ENCODE assay signal across 16 cellular contexts in genomic region chr17:62727916-62728672, GRCh38.
DNase-seq lines count a peak whose midpoint lies in the region; TF ChIP-seq lines count a peak whose summit lies in the region.
"Had no signal": no experiment of that assay in that cellular context is flagged by ENCODE, and none has a peak within 500 bp of the region (broad histone marks: within the 10 kb centered on the region; RNA-seq: fewer than 3 reads in every experiment).

No MANE protein-coding gene starts in this region.

- H4K20me1 ChIP-seq in BLaER1, result no peaks in the 10 kb centered on the region

- peak overlapping the region; percentile 58 for H3K4me2 ChIP-seq in BLaER1
- H3K4me2 ChIP-seq: hepatocyte had no signal

- H3K27ac ChIP-seq in BLaER1, result 0 out of 2 replicates have a peak overlapping the region, but pooled peaks have one; percentile 22
- H3K27ac ChIP-seq: hepatocyte, RWPE1, suprapubic skin had no signal

- H3K27me3 ChIP-seq in BLaER1, result no peaks in the 10 kb centered on the region
- H3K27me3 ChIP-seq: hepatocyte, suprapubic skin had no signal

- H3K4me3 ChIP-seq in BLaER1 (no peak overlapping the region), epithelial cell of proximal tubule (ENCODE audit: low read depth, low read length) (no peak overlapping the region)
- H3K4me3 ChIP-seq: hepatocyte, suprapubic skin had no signal

- peaks cover 57% of the 10 kb centered on the region for H3K4me1 ChIP-seq in BLaER1

- DNase-seq in NCI-H524 treated with DMSO at 0.1 percent for 48 hours (lab: John Stamatoyannopoulos, UW) (peak; percentile 88), epithelial cell of proximal tubule (ENCODE audit: low read depth) (no peak), anterior cingulate cortex (lab: John Stamatoyannopoulos, UW) (no peak), AG08395 (ENCODE audit: low spot score) (no peak)
- no peak for DNase-seq in activated T-cell treated with anti-CD3 and anti-CD28 coated beads, Interleukin-2, amount 50 U/mL, for 1 hour
- DNase-seq: activated CD4-positive, alpha-beta T cell treated with anti-CD3 and anti-CD28 coated beads, Interleukin-2, amount 10 ng/mL, durations not matched to agents 7 days and 5 days; activated T-cell treated with anti-CD3 and anti-CD28 coated beads, Interleukin-2, amount 50 U/mL, for 4 hours; left colon; NCI-H1092; NCI-H446; T-helper 9 cell had no signal

- no peaks in the 10 kb centered on the region for H3K36me3 ChIP-seq in BLaER1
- H3K36me3 ChIP-seq: suprapubic skin had no signal

- H3K9me3 ChIP-seq in BLaER1, result no peaks in the 10 kb centered on the region
- H3K9me3 ChIP-seq: suprapubic skin had no signal

- TF ChIP-seq CTCF in GM12873 (IDR thresholded peaks at IDR 0.05; ENCODE audit: insufficient read depth, low read depth, low read length, missing control alignments) (peak; percentile 36), epithelial cell of proximal tubule (conservative IDR thresholded peaks at IDR 0.05; ENCODE audit: low read depth, low read length) (peak; percentile 2)

- no peak overlapping the region for H3K9ac ChIP-seq in BLaER1
